8 cellular contexts compared by ENCODE assay signal in the genomic region with DNA sequence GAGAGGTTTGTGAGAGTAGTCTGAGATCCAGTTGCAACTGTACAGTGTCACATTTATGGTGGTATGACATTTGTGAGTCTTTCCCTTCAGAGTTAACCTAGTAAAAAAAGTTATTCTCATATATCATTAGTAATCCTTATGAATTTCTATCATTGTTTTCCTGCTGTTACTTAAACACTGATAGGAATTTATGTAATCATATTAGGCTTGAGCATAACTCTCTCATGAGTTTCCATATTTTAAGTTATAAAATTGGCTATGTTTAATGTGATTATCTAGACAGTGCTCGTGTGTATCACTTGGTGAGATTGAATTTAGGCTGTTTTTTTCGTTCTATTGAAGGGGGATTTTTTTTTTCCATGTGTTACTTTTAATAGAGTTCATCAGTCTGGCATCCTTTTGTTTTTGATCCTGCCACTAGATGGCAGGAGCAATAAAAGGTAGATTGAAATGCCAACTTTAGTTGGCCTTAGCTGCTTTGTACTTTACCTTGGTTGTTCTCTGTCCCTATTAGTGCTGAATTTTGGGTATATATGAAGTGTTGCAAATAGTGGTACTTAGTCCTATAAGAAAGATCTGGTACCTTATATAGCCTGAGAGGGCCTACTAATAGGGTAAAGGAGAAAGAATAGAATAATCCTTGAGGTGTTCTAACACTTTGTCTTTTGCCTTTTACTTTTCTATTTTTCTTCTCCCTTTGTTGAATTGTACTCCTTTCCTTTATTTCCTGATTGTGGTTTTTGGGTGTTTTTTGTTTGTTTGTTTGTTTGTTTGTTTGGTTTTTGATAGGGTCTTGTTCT. TPM values are rescaled to one million over a fixed set of nuclear protein-coding genes. Genes with fewer than 3 reads are reported as not detected.
A peak's percentile ranks its signal among the peaks of the same experiment; 100 is the strongest.
DNase-seq lines count a peak whose midpoint lies in the region; ATAC-seq and TF ChIP-seq lines count a peak whose summit lies in the region.

No MANE protein-coding gene starts in this region.

- H3K9me3 ChIP-seq in smooth muscle cell (replicated peaks; ENCODE audit: low read depth): no peaks in the 10 kb centered on the region

- H3K36me3 Mint-ChIP-seq in activated CD4-positive, alpha-beta memory T cell treated with anti-CD3 and anti-CD28 coated beads, Interleukin-2, amount 10 ng/mL, durations not matched to agents 7 days and 5 days (ENCODE audit: low read depth): peaks cover 25% of the 10 kb centered on the region

- peaks cover 5% of the 10 kb centered on the region for H3K9me3 Mint-ChIP-seq in activated CD4-positive, alpha-beta memory T cell treated with anti-CD3 and anti-CD28 coated beads, Interleukin-2, amount 10 ng/mL, durations not matched to agents 7 days and 5 days

- no peaks in the 10 kb centered on the region for H3K4me1 ChIP-seq in smooth muscle cell (ENCODE audit: low read depth)

- H3K27me3 Mint-ChIP-seq in activated CD4-positive, alpha-beta memory T cell treated with anti-CD3 and anti-CD28 coated beads, Interleukin-2, amount 10 ng/mL, durations not matched to agents 7 days and 5 days: no peaks in the 10 kb centered on the region

- no peaks in the 10 kb centered on the region for H3K27me3 ChIP-seq in smooth muscle cell (ENCODE audit: low read depth)

- no peak overlapping the region for H3K4me3 Mint-ChIP-seq in activated CD4-positive, alpha-beta memory T cell treated with anti-CD3 and anti-CD28 coated beads, Interleukin-2, amount 10 ng/mL, durations not matched to agents 7 days and 5 days

- peaks cover 96% of the 10 kb centered on the region for H4K20me1 ChIP-seq in smooth muscle cell (ENCODE audit: low read depth)

- ATAC-seq in HG03196 (IDR thresholded peaks at IDR 0.05; ENCODE audit: unreplicated experiment): peak; percentile 62
- ATAC-seq in Right ventricle myocardium superior (ENCODE audit: poor library complexity): peak; percentile 62

- H3K9ac ChIP-seq in smooth muscle cell (ENCODE audit: low read depth): no peak overlapping the region

- WGBS in smooth muscle cell (ENCODE audit: low lambda C conversion rate): 46% methylated on average over 2 of the region's 2 CpGs

- peaks cover 98% of the 10 kb centered on the region for H3K79me2 ChIP-seq in smooth muscle cell (ENCODE audit: low read depth)

- peaks cover 61% of the 10 kb centered on the region for H3K4me1 Mint-ChIP-seq in activated CD4-positive, alpha-beta memory T cell treated with anti-CD3 and anti-CD28 coated beads, Interleukin-2, amount 10 ng/mL, durations not matched to agents 7 days and 5 days

- H3F3A ChIP-seq in smooth muscle cell (ENCODE audit: low read depth): no peaks in the 10 kb centered on the region

- no peak overlapping the region for H3K27ac ChIP-seq in smooth muscle cell (ENCODE audit: low read depth)

- peak; percentile 64 for TF ChIP-seq CTCF in smooth muscle cell (IDR thresholded peaks at IDR 0.05; ENCODE audit: borderline replicate concordance, insufficient read depth, poor library complexity, severe bottlenecking)

- peak overlapping the region; percentile 6 for H3K27ac Mint-ChIP-seq in activated CD4-positive, alpha-beta memory T cell treated with anti-CD3 and anti-CD28 coated beads, Interleukin-2, amount 10 ng/mL, durations not matched to agents 7 days and 5 days

- H3K36me3 ChIP-seq in smooth muscle cell (ENCODE audit: low read depth): no peaks in the 10 kb centered on the region

- no peak overlapping the region for H3K4me3 ChIP-seq in smooth muscle cell

- intact Hi-C loops in Right ventricle myocardium superior (cut with DNase I): loop anchor here (5.0 to 10.0 kb wide), 2 partner anchors 94 to 217 kb away; no protein-coding TSS in a partner anchor

- no peak overlapping the region for H2AFZ ChIP-seq in smooth muscle cell (ENCODE audit: low read depth)

- H3K4me2 ChIP-seq in smooth muscle cell: no peak overlapping the region

- DNase-seq in DMS 273 (lab: John Stamatoyannopoulos, UW; ENCODE audit: unreplicated experiment): peak; percentile 39
- no peak for DNase-seq in DMS 273 treated with DMSO at 0.1 percent for 48 hours (lab: John Stamatoyannopoulos, UW)
- no peak for DNase-seq in activated CD4-positive, alpha-beta memory T cell treated with anti-CD3 and anti-CD28 coated beads, Interleukin-2, amount 10 ng/mL, durations not matched to agents 7 days and 5 days
- no peak for DNase-seq in Right ventricle myocardium superior
- no peak for DNase-seq in smooth muscle cell (lab: John Stamatoyannopoulos, UW; ENCODE audit: unreplicated experiment)
- DNase-seq in activated effector memory CD4-positive, alpha-beta T cell treated with Interleukin-2 at 50 U/mL for 16 hours: no peak
- DNase-seq in NCI-H774 (lab: John Stamatoyannopoulos, UW): no peak

- CTCF ChIA-PET in activated CD4-positive, alpha-beta memory T cell treated with anti-CD3 and anti-CD28 coated beads, Interleukin-2, amount 10 ng/mL, durations not matched to agents 7 days and 5 days (lab: Charles Lee): interaction anchor here (0.6 to 1.8 kb wide), 8 partner anchors 11 to 1621 kb away, joined by 3 to 10 read pairs (median 4); a partner anchor contains a TSS

- POLR2A ChIA-PET in activated CD4-positive, alpha-beta memory T cell treated with anti-CD3 and anti-CD28 coated beads, Interleukin-2, amount 10 ng/mL, durations not matched to agents 7 days and 5 days (lab: Charles Lee): interaction anchor here (1.6 kb wide), 1 partner anchor 17 kb away, joined by 7 read pairs; a partner anchor contains a TSS

RNA-seq across cellular contexts. Expression of a gene that starts 17.9 kb away (rescaled TPM):
- 100 to 1,000 TPM; 199 to 201 TPM for total RNA-seq in activated CD4-positive, alpha-beta memory T cell treated with anti-CD3 and anti-CD28 coated beads, Interleukin-2, amount 10 ng/mL, durations not matched to agents 7 days and 5 days
- total RNA-seq in Right ventricle myocardium superior (85.3 TPM), smooth muscle cell (191 and 214 TPM in 2 replicates)
- polyA plus RNA-seq in smooth muscle cell: 79.1 and 82.0 TPM in 2 replicates
